1 cellular context compared by ENCODE assay signal in the genomic region with DNA sequence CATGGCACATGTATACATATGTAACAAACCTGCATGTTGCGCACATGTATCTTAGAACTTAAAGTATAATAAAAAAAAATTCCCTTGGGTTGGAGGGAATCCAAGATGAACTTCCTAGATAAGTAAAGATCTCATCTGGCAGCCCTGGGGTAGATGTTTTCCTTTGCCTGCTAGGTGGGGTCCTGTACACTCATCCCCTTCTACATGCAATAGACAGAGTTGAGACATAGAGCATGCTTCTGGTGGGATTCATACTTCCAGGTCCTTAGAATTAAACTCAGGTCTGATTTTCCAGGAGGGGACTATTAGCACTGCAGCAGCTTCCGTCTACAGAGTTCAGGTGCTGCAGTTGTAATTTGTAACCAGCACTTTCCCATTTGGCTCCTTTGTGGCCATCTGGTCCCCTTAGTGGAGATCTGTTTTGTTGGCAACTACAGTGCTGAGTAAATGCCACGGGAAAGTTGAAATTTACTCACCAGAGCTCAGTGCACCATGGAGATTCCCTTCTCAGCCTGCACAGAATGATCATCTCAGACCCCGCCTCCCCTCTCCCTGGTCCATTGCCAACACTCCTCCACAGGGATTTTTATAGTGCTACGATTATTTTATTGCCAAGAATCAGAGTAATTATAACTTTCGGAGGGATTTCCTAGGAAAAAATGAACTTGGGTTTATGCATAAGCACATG.
TF ChIP-seq lines count a peak whose summit lies in the region.

No MANE protein-coding gene starts in this region.

TF ChIP-seq in IMR-90, 13 proteins besides CTCF, POLR2A, EP300 and RAD21 (continued from another document):
- TF ChIP-seq BHLHE40 (IDR thresholded peaks at IDR 0.05; ENCODE audit: low read depth, low read length), result no peak
TF ChIP-seq in IMR-90: peak in this region for 0.
